9 cellular contexts compared by ENCODE assay signal in the genomic region with DNA sequence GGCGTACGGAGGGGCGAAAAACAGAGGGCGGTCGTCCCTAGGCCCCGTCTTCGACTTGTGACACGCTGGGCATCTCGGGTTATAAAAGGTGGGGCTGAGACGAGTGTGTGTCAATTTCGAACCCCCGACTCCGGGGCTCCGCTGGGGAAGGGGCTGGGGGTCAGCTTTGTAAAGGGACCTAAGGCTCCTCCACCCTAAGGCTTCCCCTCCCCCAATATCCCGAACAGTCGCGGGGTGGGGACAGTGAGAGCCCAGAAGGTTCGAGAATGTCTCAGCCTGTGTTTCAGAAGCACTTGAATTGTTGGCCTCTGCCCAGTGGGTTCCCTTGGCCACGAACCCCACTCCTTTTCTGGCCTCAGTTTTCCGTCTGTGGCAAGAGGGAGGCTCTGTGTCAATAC. TPM values are rescaled to one million over a fixed set of nuclear protein-coding genes. Genes with fewer than 3 reads are reported as not detected.
A peak's percentile ranks its signal among the peaks of the same experiment; 100 is the strongest.
DNase-seq lines count a peak whose midpoint lies in the region; ATAC-seq and TF ChIP-seq lines count a peak whose summit lies in the region.
"Had no signal": no experiment of that assay in that cellular context is flagged by ENCODE, and none has a peak within 500 bp of the region (broad histone marks: within the 10 kb centered on the region; RNA-seq: fewer than 3 reads in every experiment).

No MANE protein-coding gene starts in this region.

- no peak overlapping the region for H3K56ac ChIP-seq in H9 (ENCODE audit: insufficient read length, low read depth, low read length)

- H3K4me2 ChIP-seq in H9 (ENCODE audit: insufficient read depth, insufficient read length, low read length) (peak overlapping the region; percentile 100), trophoblast cell (ENCODE audit: low read length) (peak overlapping the region; percentile 67)

- peaks cover 9 to 26% of the 10 kb centered on the region in 2 experiments for H3K4me1 Mint-ChIP-seq in H9
- peaks cover 35% of the 10 kb centered on the region for H3K4me1 Mint-ChIP-seq in activated naive CD4-positive, alpha-beta T cell treated with anti-CD3 and anti-CD28 coated beads, Interleukin-2, amount 10 ng/mL, durations not matched to agents 7 days and 5 days

- H3K4me1 ChIP-seq in H9 (ENCODE audit: insufficient read depth, low read length), result peaks cover 6% of the 10 kb centered on the region; the same call in 1 of the 2 replicates
- H3K4me1 ChIP-seq in cardiac muscle cell (ENCODE audit: low read depth), result peaks cover 11% of the 10 kb centered on the region
- H3K4me1 ChIP-seq in trophoblast cell (ENCODE audit: control insufficient read depth in 1 of 2, insufficient read depth in 2 of 2, low read length in 2 of 2), result peaks cover 4 to 7% of the 10 kb centered on the region in 2 experiments

- H3K27me3 Mint-ChIP-seq in H9 (ENCODE audit: low read depth), result no peaks in the 10 kb centered on the region
- no peaks in the 10 kb centered on the region for H3K27me3 Mint-ChIP-seq in activated naive CD4-positive, alpha-beta T cell treated with anti-CD3 and anti-CD28 coated beads, Interleukin-2, amount 10 ng/mL, durations not matched to agents 7 days and 5 days

- peaks cover 5% of the 10 kb centered on the region for H4K20me1 ChIP-seq in H9 (ENCODE audit: control insufficient read depth, insufficient read depth, insufficient read length)

- H3K36me3 ChIP-seq in cardiac muscle cell (peaks cover 29% of the 10 kb centered on the region), trophoblast cell (ENCODE audit: control insufficient read depth in 1 of 2, insufficient read depth in 2 of 2, low read length in 2 of 2) (peaks cover 23 to 31% of the 10 kb centered on the region in 2 experiments)

- H3K4me3 ChIP-seq in cardiac muscle cell, result peak overlapping the region; percentile 68
- peak overlapping the region; percentile 78 for H3K4me3 ChIP-seq in trophoblast cell (ENCODE audit: low read depth, low read length)

- TF ChIP-seq CTCF in 22Rv1 (IDR thresholded peaks at IDR 0.05) (no peak), H9 (conservative IDR thresholded peaks at IDR 0.05) (no peak), cardiac muscle cell (IDR thresholded peaks at IDR 0.05; ENCODE audit: low read depth, low read length) (no peak)

- H3K14ac ChIP-seq in H9 (ENCODE audit: insufficient read depth, low read length) (peak overlapping the region; percentile 100), trophoblast cell (ENCODE audit: low read length) (peak overlapping the region; percentile 47)

- H3K9ac ChIP-seq in H9 (ENCODE audit: extremely low read depth, insufficient read length, low read length) (peak overlapping the region; percentile 90), trophoblast cell (ENCODE audit: low read length) (peak overlapping the region; percentile 86)

- no peaks in the 10 kb centered on the region for H3K9me3 Mint-ChIP-seq in H9
- H3K9me3 Mint-ChIP-seq in activated naive CD4-positive, alpha-beta T cell treated with anti-CD3 and anti-CD28 coated beads, Interleukin-2, amount 10 ng/mL, durations not matched to agents 7 days and 5 days, result no peaks in the 10 kb centered on the region

- H3K4ac ChIP-seq in H9 (ENCODE audit: low read depth, low read length) (no peak overlapping the region), trophoblast cell (ENCODE audit: low read depth, low read length) (peak overlapping the region; percentile 75)

- no peaks in the 10 kb centered on the region for H3K9me3 ChIP-seq in H9 (ENCODE audit: control insufficient read depth, low read depth, low read length)
- no peaks in the 10 kb centered on the region for H3K9me3 ChIP-seq in cardiac muscle cell (ENCODE audit: low read depth)
- H3K9me3 ChIP-seq in trophoblast cell (ENCODE audit: insufficient read depth, low read depth, low read length), result no peaks in the 10 kb centered on the region

- H3K18ac ChIP-seq in H9 (ENCODE audit: insufficient read length, low read depth, low read length), result peak overlapping the region; percentile 72
- H3K18ac ChIP-seq in trophoblast cell (ENCODE audit: low read length), result peak overlapping the region; percentile 41

- H3K79me2 ChIP-seq in H9 (ENCODE audit: insufficient read depth, low read length) (peaks cover 8% of the 10 kb centered on the region; the same call in 1 of the 2 replicates), trophoblast cell (ENCODE audit: control insufficient read depth, insufficient read depth, low read length, poor library complexity) (peaks cover 23% of the 10 kb centered on the region)

- H3K4me3 Mint-ChIP-seq in H9, result peak overlapping the region; percentile 92 to 97
- H3K4me3 Mint-ChIP-seq in activated naive CD4-positive, alpha-beta T cell treated with anti-CD3 and anti-CD28 coated beads, Interleukin-2, amount 10 ng/mL, durations not matched to agents 7 days and 5 days, result peak overlapping the region; percentile 98

- WGBS in H9 (ENCODE audit: extremely low coverage, insufficient read length, low lambda C conversion rate), result no CpG with 5 or more reads among the region's 20 CpGs
- no CpG with 5 or more reads among the region's 20 CpGs for WGBS in trophoblast cell (ENCODE audit: extremely low coverage, insufficient coverage, insufficient read length)

- no peak overlapping the region for H2BK15ac ChIP-seq in H9 (ENCODE audit: low read depth, low read length)

- H3K23ac ChIP-seq in H9 (ENCODE audit: insufficient read length, low read depth, low read length) (no peak overlapping the region), trophoblast cell (ENCODE audit: low read length) (no peak overlapping the region)

- peak overlapping the region; percentile 54 for H4K12ac ChIP-seq in trophoblast cell (ENCODE audit: low read depth, low read length)

- H2BK20ac ChIP-seq in H9 (ENCODE audit: low read depth, low read length, poor library complexity, severe bottlenecking), result no peak overlapping the region

- H2AFZ ChIP-seq in H9 (ENCODE audit: low read length) (no peak overlapping the region), trophoblast cell (ENCODE audit: insufficient read depth, low read length, poor library complexity) (no peak overlapping the region)

- ATAC-seq in GM21381 (IDR thresholded peaks at IDR 0.05; ENCODE audit: unreplicated experiment), result no peak

- no peak overlapping the region for H4K91ac ChIP-seq in H9 (ENCODE audit: insufficient read length, low read depth, low read length)
- H4K91ac ChIP-seq in trophoblast cell (ENCODE audit: low read depth, low read length), result peak overlapping the region; percentile 92

- H2BK12ac ChIP-seq in H9 (ENCODE audit: insufficient read length, low read depth, low read length) (no peak overlapping the region), trophoblast cell (ENCODE audit: low read length) (no peak overlapping the region)

- H2BK120ac ChIP-seq in H9 (ENCODE audit: low read depth, low read length, poor library complexity, severe bottlenecking), result no peak overlapping the region
- no peak overlapping the region for H2BK120ac ChIP-seq in trophoblast cell (ENCODE audit: insufficient read depth, low read length, poor library complexity)

- H3K23me2 ChIP-seq in H9 (ENCODE audit: insufficient read length, low read depth, low read length, poor library complexity, severe bottlenecking), result peaks cover 8% of the 10 kb centered on the region

- peak overlapping the region; percentile 80 for H3K27ac ChIP-seq in 22Rv1
- H3K27ac ChIP-seq in H9 (ENCODE audit: insufficient read length, low read depth, low read length), result no peak overlapping the region
- peak overlapping the region; percentile 100 for H3K27ac ChIP-seq in cardiac muscle cell
- H3K27ac ChIP-seq in trophoblast cell (ENCODE audit: low read depth, low read length), result peak overlapping the region; percentile 19

- peaks cover 27 to 40% (median 39%) of the 10 kb centered on the region in 3 experiments; a peak in 6 of 7 replicates for H3K36me3 Mint-ChIP-seq in H9 (ENCODE audit: insufficient read depth in 1 of 3, low read depth in 3 of 3)
- peaks cover 21% of the 10 kb centered on the region for H3K36me3 Mint-ChIP-seq in activated naive CD4-positive, alpha-beta T cell treated with anti-CD3 and anti-CD28 coated beads, Interleukin-2, amount 10 ng/mL, durations not matched to agents 7 days and 5 days

- CTCF ChIA-PET in activated naive CD4-positive, alpha-beta T cell treated with anti-CD3 and anti-CD28 coated beads, Interleukin-2, amount 10 ng/mL, durations not matched to agents 7 days and 5 days (lab: Charles Lee), result no interaction called here

- H4K5ac ChIP-seq in H9 (ENCODE audit: insufficient read length, low read depth, low read length), result no peak overlapping the region

- peak overlapping the region; percentile 27 for H2AK5ac ChIP-seq in H9 (ENCODE audit: insufficient read length, low read length)
- peak overlapping the region; percentile 18 for H2AK5ac ChIP-seq in trophoblast cell (ENCODE audit: low read length)

- H2BK5ac ChIP-seq in H9 (ENCODE audit: insufficient read length, low read length) (no peak overlapping the region), trophoblast cell (ENCODE audit: low read depth, low read length, poor library complexity) (peak overlapping the region; percentile 96)

- no peak overlapping the region for H3T11ph ChIP-seq in H9 (ENCODE audit: low read length)

- H3K27me3 ChIP-seq in H9 (ENCODE audit: insufficient read depth, low read length) (no peaks in the 10 kb centered on the region), cardiac muscle cell (no peaks in the 10 kb centered on the region), trophoblast cell (ENCODE audit: insufficient read depth, low read length) (no peaks in the 10 kb centered on the region)

- peaks cover 8% of the 10 kb centered on the region for H3K79me1 ChIP-seq in H9 (ENCODE audit: insufficient read depth, low read depth, low read length, poor library complexity, severe bottlenecking)
- peaks cover 12% of the 10 kb centered on the region for H3K79me1 ChIP-seq in trophoblast cell (ENCODE audit: low read length)

- DNase-seq in H9, result no peak
- DNase-seq in activated naive CD4-positive, alpha-beta T cell treated with anti-CD3 and anti-CD28 coated beads, Interleukin-2, amount 10 ng/mL, durations not matched to agents 7 days and 5 days, result peak; percentile 27
- DNase-seq in cardiac muscle cell (ENCODE audit: low read depth in 1 of 2, low spot score in 1 of 2), result peak; percentile 22 to 24
- no peak for DNase-seq in trophoblast cell
- DNase-seq in NCI-H510A (lab: John Stamatoyannopoulos, UW), result no peak
- DNase-seq in LoVo (ENCODE audit: low spot score), result no peak

- H4K8ac ChIP-seq in H9 (replicated peaks; ENCODE audit: insufficient read length, low read depth, low read length), result no peak overlapping the region
- H4K8ac ChIP-seq in trophoblast cell (ENCODE audit: low read depth, low read length), result peak overlapping the region; percentile 81

- peak overlapping the region in 2 of 3 experiments; percentile 57 to 96; a peak in 3 of 7 replicates for H3K27ac Mint-ChIP-seq in H9
- H3K27ac Mint-ChIP-seq in activated naive CD4-positive, alpha-beta T cell treated with anti-CD3 and anti-CD28 coated beads, Interleukin-2, amount 10 ng/mL, durations not matched to agents 7 days and 5 days, result peak overlapping the region; percentile 82

RNA-seq across cellular contexts. Expression of gene SELENOW, which starts 0.5 kb away (rescaled TPM):
- total RNA-seq in H9 (2021) (377 and 388 TPM in 2 replicates), cardiac muscle cell (1,194 and 1,690 TPM in 2 replicates)
- polyA plus RNA-seq in cardiac muscle cell, result 1,855 and 2,152 TPM in 2 replicates
- 469 and 476 TPM in 2 replicates for polyA plus RNA-seq in trophoblast cell (2013)

RNA-seq across cellular contexts. Expression of gene TPRX1, which starts 25.4 kb away (rescaled TPM):
- total RNA-seq in H9 (2021), result not detected in 2 replicates
- not detected in 2 replicates for total RNA-seq in cardiac muscle cell
- polyA plus RNA-seq in cardiac muscle cell, result not detected in 2 replicates
- not detected in 2 replicates for polyA plus RNA-seq in trophoblast cell (2013)
- total RNA-seq: renal cortical epithelial cell had no signal

RNA-seq across cellular contexts. Expression of gene NOP53, which starts 33.6 kb away (rescaled TPM):
- total RNA-seq in H9 (2021) (325 and 332 TPM in 2 replicates), cardiac muscle cell (149 and 278 TPM in 2 replicates)
- polyA plus RNA-seq in cardiac muscle cell, result 81.8 and 112 TPM in 2 replicates
- polyA plus RNA-seq in trophoblast cell (2013), result 244 and 253 TPM in 2 replicates

RNA-seq across cellular contexts. Expression of gene CRX, which starts 42.8 kb away (rescaled TPM):
- total RNA-seq in H9 (2021) (0.13 and 0.15 TPM in 2 replicates), cardiac muscle cell (0.11 and 0.15 TPM in 2 replicates)
- polyA plus RNA-seq in cardiac muscle cell, result 0.04 and 0.06 TPM in 2 replicates
- 0.01 TPM in 1 of 2 replicates, not detected in the other for polyA plus RNA-seq in trophoblast cell (2013)
- total RNA-seq: renal cortical epithelial cell had no signal

Comparison
In these comparisons a context has a peak if more than half of its experiments do, and no peak if none do; other contexts are left out.
1. DNase-seq: peak in activated naive CD4-positive, alpha-beta T cell treated with anti-CD3 and anti-CD28 coated beads, Interleukin-2, amount 10 ng/mL, durations not matched to agents 7 days and 5 days (single experiment) and cardiac muscle cell (2 of 2); none in H9 (single experiment), trophoblast cell (0 of 2), NCI-H510A (single experiment) and LoVo (single experiment).